In genomic region chr2:111978452-111979170, GRCh38 we compare ENCODE assay signal across 24 cellular contexts.
"Had no signal": no experiment of that assay in that cellular context is flagged by ENCODE, and none has a peak within 500 bp of the region (broad histone marks: within the 10 kb centered on the region; RNA-seq: fewer than 3 reads in every experiment).

No MANE protein-coding gene starts in this region.

- ATAC-seq: mucosa of descending colon; naive thymus-derived CD4-positive, alpha-beta T cell; natural killer cell treated with Interleukin-12 subunit alpha and Interleukin-12 subunit beta and Interleukin-15 and Interleukin-18, amount 100 ng/mL, for 72 hours; right cardiac atrium; stimulated activated effector memory CD8-positive, alpha-beta T cell treated with anti-CD3 and anti-CD28 coated beads, Interleukin-12 subunit alpha, Interleukin-12 subunit beta, amount 100 ng/mL, for 72 hours; stimulated activated naive CD8-positive, alpha-beta T cell treated with anti-CD3 and anti-CD28 coated beads, Interleukin-15, amount 100 ng/mL, for 72 hours had no signal

- H3K4me3 ChIP-seq: hepatocyte, left ventricle myocardium inferior, lung, mucosa of descending colon, ovary, sigmoid colon, spleen, tibial nerve, upper lobe of left lung, vagina had no signal

- H3K4me3 Mint-ChIP-seq: naive thymus-derived CD4-positive, alpha-beta T cell; natural killer cell treated with Interleukin-12 subunit alpha and Interleukin-12 subunit beta and Interleukin-15 and Interleukin-18, amount 100 ng/mL, for 72 hours; stimulated activated effector memory CD8-positive, alpha-beta T cell treated with anti-CD3 and anti-CD28 coated beads, Interleukin-12 subunit alpha, Interleukin-12 subunit beta, amount 100 ng/mL, for 72 hours; stimulated activated naive CD8-positive, alpha-beta T cell treated with anti-CD3 and anti-CD28 coated beads, Interleukin-15, amount 100 ng/mL, for 72 hours had no signal

- H3K36me3 Mint-ChIP-seq: stimulated activated effector memory CD8-positive, alpha-beta T cell treated with anti-CD3 and anti-CD28 coated beads, Interleukin-12 subunit alpha, Interleukin-12 subunit beta, amount 100 ng/mL, for 72 hours had no signal

- H3K9me3 ChIP-seq: ovary, sigmoid colon, vagina had no signal

- H3K27ac ChIP-seq: hepatocyte, left ventricle myocardium inferior, ovary, sigmoid colon, spleen, tibial nerve, upper lobe of left lung, vagina had no signal

- H3K36me3 ChIP-seq: ovary had no signal

- H3K4me1 ChIP-seq: sigmoid colon, spleen, tibial nerve, vagina had no signal

- H3K27me3 ChIP-seq: hepatocyte, ovary, sigmoid colon, spleen, tibial nerve, upper lobe of left lung, vagina had no signal

- H3K27ac Mint-ChIP-seq: naive thymus-derived CD4-positive, alpha-beta T cell; natural killer cell treated with Interleukin-12 subunit alpha and Interleukin-12 subunit beta and Interleukin-15 and Interleukin-18, amount 100 ng/mL, for 72 hours; progenitor cell of endocrine pancreas; stimulated activated effector memory CD8-positive, alpha-beta T cell treated with anti-CD3 and anti-CD28 coated beads, Interleukin-12 subunit alpha, Interleukin-12 subunit beta, amount 100 ng/mL, for 72 hours; stimulated activated naive CD8-positive, alpha-beta T cell treated with anti-CD3 and anti-CD28 coated beads, Interleukin-15, amount 100 ng/mL, for 72 hours had no signal

- H3K27me3 Mint-ChIP-seq: progenitor cell of endocrine pancreas; stimulated activated naive CD8-positive, alpha-beta T cell treated with anti-CD3 and anti-CD28 coated beads, Interleukin-15, amount 100 ng/mL, for 72 hours had no signal

- DNase-seq: islet precursor cell; left ventricle myocardium inferior; mesendoderm; midbrain; mucosa of descending colon; naive thymus-derived CD4-positive, alpha-beta T cell; ovary; retina; right cardiac atrium; sigmoid colon; small intestine; spleen; stimulated activated CD4-positive, alpha-beta T cell treated with anti-CD3 and anti-CD28 coated beads, Interleukin-4, amount 100 ng/mL, for 24 hours; stimulated activated naive CD4-positive, alpha-beta T cell; stimulated activated naive CD8-positive, alpha-beta T cell treated with anti-CD3 and anti-CD28 coated beads, Interleukin-15, amount 100 ng/mL, for 72 hours; substantia nigra; upper lobe of left lung had no signal
